Comparison of ENCODE assay signal across 1 cellular context in the genomic region with DNA sequence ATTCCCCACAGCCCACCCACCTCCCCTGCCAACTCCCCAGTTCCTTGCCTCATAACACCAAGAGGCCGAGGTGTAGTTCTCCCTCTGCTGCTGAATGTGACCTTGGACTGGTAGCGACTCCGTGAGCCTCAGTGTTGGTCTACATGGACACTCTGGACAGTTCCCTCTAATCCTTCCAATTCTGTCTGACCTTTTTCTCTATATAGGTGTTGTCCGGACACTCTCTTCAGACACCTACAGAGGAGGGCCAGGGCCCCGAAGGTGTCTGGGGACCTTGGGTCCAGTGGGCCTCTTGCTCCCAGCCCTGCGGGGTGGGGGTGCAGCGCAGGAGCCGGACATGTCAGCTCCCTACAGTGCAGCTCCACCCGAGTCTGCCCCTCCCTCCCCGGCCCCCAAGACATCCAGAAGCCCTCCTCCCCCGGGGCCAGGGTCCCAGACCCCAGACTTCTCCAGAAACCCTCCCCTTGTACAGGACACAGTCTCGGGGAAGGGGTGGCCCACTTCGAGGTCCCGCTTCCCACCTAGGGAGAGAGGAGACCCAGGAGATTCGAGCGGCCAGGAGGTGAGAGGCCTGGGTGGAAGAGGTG.
TF ChIP-seq lines count a peak whose summit lies in the region.

No MANE protein-coding gene starts in this region.

TF ChIP-seq in HepG2, 621 proteins besides CTCF, POLR2A, EP300 and RAD21 (continued from another document):
- TF ChIP-seq ZNF543 (CRISPR knock-in tag; IDR thresholded peaks at IDR 0.05) (0 out of 2 replicates have a peak, but pooled peaks have one; percentile 7), ZFY (CRISPR knock-in tag; IDR thresholded peaks at IDR 0.05) (peak; percentile 13; the same call in 1 of the 2 replicates), DNMT1 (CRISPR knock-in tag; IDR thresholded peaks at IDR 0.05) (0 out of 2 replicates have a peak, but pooled peaks have one; percentile 20), ZNF337 (CRISPR knock-in tag; IDR thresholded peaks at IDR 0.05; ENCODE audit: borderline replicate concordance, low read depth) (no peak), SOX6 (IDR thresholded peaks at IDR 0.05) (no peak), SOX6 (CRISPR knock-in tag; IDR thresholded peaks at IDR 0.05) (0 out of 2 replicates have a peak, but pooled peaks have one; percentile 3), RCOR2 (CRISPR knock-in tag; IDR thresholded peaks at IDR 0.05) (no peak), SP1 (IDR thresholded peaks at IDR 0.05) (no peak), SP1 (CRISPR knock-in tag; IDR thresholded peaks at IDR 0.05) (no peak), MEIS1 (CRISPR knock-in tag; IDR thresholded peaks at IDR 0.05; ENCODE audit: borderline replicate concordance) (no peak), ZNF484 (CRISPR knock-in tag; IDR thresholded peaks at IDR 0.05; ENCODE audit: borderline replicate concordance, low read depth) (no peak), MXD4 (CRISPR knock-in tag; IDR thresholded peaks at IDR 0.05) (0 out of 2 replicates have a peak, but pooled peaks have one; percentile 15), EHMT2 (IDR thresholded peaks at IDR 0.05; ENCODE audit: borderline replicate concordance, low read depth, low read length) (no peak), KAT7 (CRISPR knock-in tag; IDR thresholded peaks at IDR 0.05; ENCODE audit: borderline replicate concordance) (0 out of 2 replicates have a peak, but pooled peaks have one; percentile 38), ZMYM4 (CRISPR knock-in tag; IDR thresholded peaks at IDR 0.05) (peak; percentile 10; the same call in 1 of the 2 replicates), CBX1 (IDR thresholded peaks at IDR 0.05; ENCODE audit: low read depth) (no peak), ZNF501 (CRISPR knock-in tag; IDR thresholded peaks at IDR 0.05) (0 out of 2 replicates have a peak, but pooled peaks have one; percentile 48), SALL1 (CRISPR knock-in tag; IDR thresholded peaks at IDR 0.05) (0 out of 2 replicates have a peak, but pooled peaks have one; percentile 3), ZNF782 (CRISPR knock-in tag; IDR thresholded peaks at IDR 0.05; ENCODE audit: borderline replicate concordance) (0 out of 2 replicates have a peak, but pooled peaks have one; percentile 9)
- TF ChIP-seq, protein P1, sequence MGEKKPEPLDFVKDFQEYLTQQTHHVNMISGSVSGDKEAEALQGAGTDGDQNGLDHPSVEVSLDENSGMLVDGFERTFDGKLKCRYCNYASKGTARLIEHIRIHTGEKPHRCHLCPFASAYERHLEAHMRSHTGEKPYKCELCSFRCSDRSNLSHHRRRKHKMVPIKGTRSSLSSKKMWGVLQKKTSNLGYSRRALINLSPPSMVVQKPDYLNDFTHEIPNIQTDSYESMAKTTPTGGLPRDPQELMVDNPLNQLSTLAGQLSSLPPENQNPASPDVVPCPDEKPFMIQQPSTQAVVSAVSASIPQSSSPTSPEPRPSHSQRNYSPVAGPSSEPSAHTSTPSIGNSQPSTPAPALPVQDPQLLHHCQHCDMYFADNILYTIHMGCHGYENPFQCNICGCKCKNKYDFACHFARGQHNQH (CRISPR knock-in tag; IDR thresholded peaks at IDR 0.05) = no peak
- TF ChIP-seq, protein P2, sequence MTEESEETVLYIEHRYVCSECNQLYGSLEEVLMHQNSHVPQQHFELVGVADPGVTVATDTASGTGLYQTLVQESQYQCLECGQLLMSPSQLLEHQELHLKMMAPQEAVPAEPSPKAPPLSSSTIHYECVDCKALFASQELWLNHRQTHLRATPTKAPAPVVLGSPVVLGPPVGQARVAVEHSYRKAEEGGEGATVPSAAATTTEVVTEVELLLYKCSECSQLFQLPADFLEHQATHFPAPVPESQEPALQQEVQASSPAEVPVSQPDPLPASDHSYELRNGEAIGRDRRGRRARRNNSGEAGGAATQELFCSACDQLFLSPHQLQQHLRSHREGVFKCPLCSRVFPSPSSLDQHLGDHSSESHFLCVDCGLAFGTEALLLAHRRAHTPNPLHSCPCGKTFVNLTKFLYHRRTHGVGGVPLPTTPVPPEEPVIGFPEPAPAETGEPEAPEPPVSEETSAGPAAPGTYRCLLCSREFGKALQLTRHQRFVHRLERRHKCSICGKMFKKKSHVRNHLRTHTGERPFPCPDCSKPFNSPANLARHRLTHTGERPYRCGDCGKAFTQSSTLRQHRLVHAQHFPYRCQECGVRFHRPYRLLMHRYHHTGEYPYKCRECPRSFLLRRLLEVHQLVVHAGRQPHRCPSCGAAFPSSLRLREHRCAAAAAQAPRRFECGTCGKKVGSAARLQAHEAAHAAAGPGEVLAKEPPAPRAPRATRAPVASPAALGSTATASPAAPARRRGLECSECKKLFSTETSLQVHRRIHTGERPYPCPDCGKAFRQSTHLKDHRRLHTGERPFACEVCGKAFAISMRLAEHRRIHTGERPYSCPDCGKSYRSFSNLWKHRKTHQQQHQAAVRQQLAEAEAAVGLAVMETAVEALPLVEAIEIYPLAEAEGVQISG (CRISPR knock-in tag; IDR thresholded peaks at IDR 0.05) = no peak
